8 cellular contexts compared by ENCODE assay signal in the genomic region with DNA sequence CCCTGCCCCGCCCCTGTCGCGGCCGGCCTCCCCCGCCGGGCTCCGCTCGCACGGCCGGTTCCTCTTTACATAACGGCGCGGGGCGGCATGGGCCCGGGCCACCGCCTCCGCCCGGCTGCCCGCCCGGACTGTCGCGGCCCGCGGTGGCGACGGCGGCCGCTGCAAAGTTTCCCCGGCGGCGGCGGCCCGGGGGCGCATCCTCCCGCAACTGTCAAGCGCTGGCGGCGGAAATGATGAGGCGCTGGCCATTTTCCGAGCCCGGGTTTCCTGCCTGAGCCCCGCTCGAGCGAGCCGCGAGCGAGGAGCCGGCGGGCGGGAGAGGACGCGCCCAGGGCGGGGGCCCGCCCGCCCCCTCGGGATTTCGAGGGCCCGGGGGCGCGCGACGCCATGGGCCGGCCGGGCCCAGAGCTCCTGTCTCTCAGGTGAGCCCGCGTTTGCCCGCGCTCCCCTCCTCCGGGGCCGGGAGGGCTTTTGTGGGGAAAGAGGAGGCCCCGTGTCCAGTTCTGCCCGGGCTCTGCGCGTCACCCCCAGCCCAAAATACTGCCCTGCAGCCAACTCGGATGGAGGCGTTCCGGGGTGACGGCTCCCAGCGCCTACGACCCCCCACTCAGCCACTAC. TPM values are rescaled to one million over a fixed set of nuclear protein-coding genes. Genes with fewer than 3 reads are reported as not detected.
A peak's percentile ranks its signal among the peaks of the same experiment; 100 is the strongest.
DNase-seq lines count a peak whose midpoint lies in the region; ATAC-seq, FAIRE-seq and TF ChIP-seq lines count a peak whose summit lies in the region.

Gene SH2B3 (plus strand): TSS at position 68 of the 618 bp plus-strand sequence. CDS start 12,223 bp downstream, outside the sequence.

- H3K27ac Mint-ChIP-seq in CD8-positive, alpha-beta T cell, result peak within 1 kb of the TSS; percentile 90
- H3K27ac Mint-ChIP-seq in glutamatergic neuron (ENCODE audit: unreplicated experiment), result peak within 1 kb of the TSS; percentile 85

- no peak for TF ChIP-seq CTCF in CD8-positive, alpha-beta T cell (IDR thresholded peaks at IDR 0.05)
- no peak for TF ChIP-seq CTCF in glutamatergic neuron (IDR thresholded peaks at IDR 0.05; ENCODE audit: partially characterized antibody, unreplicated experiment)

- peaks cover 60% of the 10 kb centered on the region for H3K4me1 ChIP-seq in CD8-positive, alpha-beta T cell (ENCODE audit: insufficient read depth, low read length)

- peak; percentile 35 for ATAC-seq in CD8-positive, alpha-beta T cell
- ATAC-seq in GM21515 (IDR thresholded peaks at IDR 0.05; ENCODE audit: unreplicated experiment) (peak; percentile 7), GM21526 (IDR thresholded peaks at IDR 0.05; ENCODE audit: low FRiP score, unreplicated experiment) (no peak)

- H3K36me3 ChIP-seq in CD8-positive, alpha-beta T cell (ENCODE audit: insufficient read depth, low read length), result no peaks in the 10 kb centered on the region

- no peak for FAIRE-seq in frontal cortex (lab: Jason Lieb, UNC)

- POLR2A ChIA-PET in CD8-positive, alpha-beta T cell (lab: Charles Lee), result interaction anchor here (1.0 to 8.9 kb wide), 3 partner anchors 25 to 46 kb away, joined by 4 to 34 read pairs (median 20); no protein-coding TSS in a partner anchor

- intact Hi-C loops in CD8-positive, alpha-beta T cell (cut with DNase I, micrococcal nuclease), result loop anchor here (1.0 to 10.0 kb wide), 9 partner anchors 25 to 1281 kb away; partner anchors contain the start of genes ATXN2 (in 2 of the 2), ERP29 (in 1 of the 2), IFT81 (in 1 of the 2) and PHETA1 (in 1 of the 2)

- peak within 1 kb of the TSS; percentile 98 for H3K4me3 ChIP-seq in CD8-positive, alpha-beta T cell (ENCODE audit: low read depth, low read length)

- CTCF ChIA-PET in CD8-positive, alpha-beta T cell (lab: Charles Lee), result interaction anchor here (1.9 to 22.4 kb wide), 2 partner anchors 9 to 45 kb away, joined by 12 to 1191 read pairs; no protein-coding TSS in a partner anchor

- H3K27ac ChIP-seq in CD8-positive, alpha-beta T cell (ENCODE audit: low read depth, low read length), result peak within 1 kb of the TSS; percentile 85

- no peaks in the 10 kb centered on the region for H3K9me3 ChIP-seq in CD8-positive, alpha-beta T cell (ENCODE audit: low read length)

- peaks cover 1% of the 10 kb centered on the region for H3K36me3 Mint-ChIP-seq in CD8-positive, alpha-beta T cell
- no peaks in the 10 kb centered on the region for H3K36me3 Mint-ChIP-seq in glutamatergic neuron (ENCODE audit: unreplicated experiment)

- no peaks in the 10 kb centered on the region for H3K27me3 ChIP-seq in CD8-positive, alpha-beta T cell (ENCODE audit: insufficient read depth, low read length)

- peak within 1 kb of the TSS; percentile 87 for H3K4me3 Mint-ChIP-seq in CD8-positive, alpha-beta T cell
- peak within 1 kb of the TSS; percentile 80 for H3K4me3 Mint-ChIP-seq in glutamatergic neuron (ENCODE audit: unreplicated experiment)

- no peaks in the 10 kb centered on the region for H3K27me3 Mint-ChIP-seq in CD8-positive, alpha-beta T cell (ENCODE audit: low read depth)
- peaks cover 4% of the 10 kb centered on the region for H3K27me3 Mint-ChIP-seq in glutamatergic neuron (ENCODE audit: unreplicated experiment)

- H3K4me1 Mint-ChIP-seq in CD8-positive, alpha-beta T cell (ENCODE audit: low read depth), result peaks cover 60% of the 10 kb centered on the region
- peaks cover 6% of the 10 kb centered on the region for H3K4me1 Mint-ChIP-seq in glutamatergic neuron (ENCODE audit: low read depth, unreplicated experiment)

- DNase-seq in CD8-positive, alpha-beta T cell, result peak in 3 of 7 experiments; percentile 78 to 85 (median 82)
- DNase-seq in NCI-H1105 (lab: John Stamatoyannopoulos, UW), result peak; percentile 42
- DNase-seq in activated effector memory CD4-positive, alpha-beta T cell treated with Interleukin-2 at 50 U/mL for 16 hours, result peak; percentile 76
- no peak for DNase-seq in glutamatergic neuron
- DNase-seq in pulmonary artery endothelial cell (ENCODE audit: low read depth, low spot score), result no peak
- no peak for DNase-seq in frontal cortex (ENCODE audit: low spot score in 2 of 2)

- H3K9me3 Mint-ChIP-seq in CD8-positive, alpha-beta T cell, result no peaks in the 10 kb centered on the region
- peaks cover 7% of the 10 kb centered on the region for H3K9me3 Mint-ChIP-seq in glutamatergic neuron (ENCODE audit: unreplicated experiment)

RNA-seq across cellular contexts. Expression of gene SH2B3, which starts in this region (rescaled TPM):
- 10 to 100 TPM; 48.7 to 48.8 TPM for total RNA-seq in CD8-positive, alpha-beta T cell
- total RNA-seq in glutamatergic neuron (ENCODE audit: unreplicated experiment) (18.1 TPM), pulmonary artery endothelial cell (66.9 and 79.4 TPM in 2 replicates), frontal cortex (2.4 TPM)

Comparison
In these comparisons a context has a peak if more than half of its experiments do, and no peak if none do; other contexts are left out.
1. DNase-seq: peak in NCI-H1105 (single experiment) and activated effector memory CD4-positive, alpha-beta T cell treated with Interleukin-2 at 50 U/mL for 16 hours (single experiment); none in glutamatergic neuron (single experiment), pulmonary artery endothelial cell (single experiment) and frontal cortex (0 of 2).